10 cellular contexts compared by ENCODE assay signal in the genomic region with DNA sequence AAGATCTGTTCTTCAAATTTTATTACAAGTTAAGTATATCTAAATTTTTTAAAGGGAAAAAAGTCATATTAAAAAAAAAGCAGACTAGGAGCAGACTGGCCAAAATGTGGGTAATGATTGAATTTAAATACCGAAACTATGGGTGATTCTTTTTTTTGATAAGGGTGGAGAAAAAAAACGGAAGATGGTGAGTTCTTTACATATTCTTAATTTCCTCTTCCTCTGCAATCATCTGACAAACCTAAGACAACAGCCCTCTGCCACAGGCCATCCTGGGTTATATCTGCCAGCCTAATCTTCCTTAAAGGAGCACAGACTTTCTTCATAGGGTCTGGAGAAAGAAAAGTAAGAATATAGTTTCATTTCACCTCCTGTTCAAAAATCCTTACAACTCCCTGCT.
A peak's percentile ranks its signal among the peaks of the same experiment; 100 is the strongest.
DNase-seq lines count a peak whose midpoint lies in the region; ATAC-seq and TF ChIP-seq lines count a peak whose summit lies in the region.
"Had no signal": no experiment of that assay in that cellular context is flagged by ENCODE, and none has a peak within 500 bp of the region (broad histone marks: within the 10 kb centered on the region; RNA-seq: fewer than 3 reads in every experiment).

No MANE protein-coding gene starts in this region.

- no peak overlapping the region for H3K4me3 ChIP-seq in osteoblast (ENCODE audit: insufficient read depth, low read length)

- no peak for ATAC-seq in central memory CD8-positive, alpha-beta T cell (replicated peaks; ENCODE audit: extremely low read depth, poor library complexity, severe bottlenecking)
- ATAC-seq in GM18867 (IDR thresholded peaks at IDR 0.05; ENCODE audit: unreplicated experiment) (no peak), HG02571 (IDR thresholded peaks at IDR 0.05; ENCODE audit: unreplicated experiment) (no peak)

- H2AFZ ChIP-seq in osteoblast (ENCODE audit: low read length), result no peak overlapping the region

- no peak overlapping the region; the same call in 1 of the 2 replicates for H3K4me3 Mint-ChIP-seq in HFFc6
- no peak overlapping the region for H3K4me3 Mint-ChIP-seq in central memory CD8-positive, alpha-beta T cell

- H3K36me3 Mint-ChIP-seq in HFFc6 (ENCODE audit: low read depth), result no peaks in the 10 kb centered on the region
- peaks cover 2% of the 10 kb centered on the region for H3K36me3 Mint-ChIP-seq in central memory CD8-positive, alpha-beta T cell (ENCODE audit: insufficient read depth)

- H3K27me3 Mint-ChIP-seq in HFFc6 (ENCODE audit: insufficient read depth), result no peaks in the 10 kb centered on the region
- H3K27me3 Mint-ChIP-seq in central memory CD8-positive, alpha-beta T cell, result no peaks in the 10 kb centered on the region

- peak overlapping the region; percentile 2 for H3K4me2 ChIP-seq in osteoblast (ENCODE audit: insufficient read depth, low read length)

- H3K9me3 ChIP-seq in osteoblast (ENCODE audit: low read depth, low read length), result no peaks in the 10 kb centered on the region

- H3K79me2 ChIP-seq in osteoblast (ENCODE audit: insufficient read depth, low read length), result peaks cover 66% of the 10 kb centered on the region

- peak overlapping the region; percentile 15; the same call in 1 of the 2 replicates for H3K27ac Mint-ChIP-seq in HFFc6
- H3K27ac Mint-ChIP-seq in central memory CD8-positive, alpha-beta T cell (ENCODE audit: low read depth), result peak overlapping the region; percentile 18

- peaks cover 8% of the 10 kb centered on the region for H4K20me1 ChIP-seq in osteoblast (ENCODE audit: insufficient read depth, low read length)

- TF ChIP-seq CTCF in HFFc6 (IDR thresholded peaks at IDR 0.05) (no peak), osteoblast (IDR thresholded peaks at IDR 0.05; ENCODE audit: extremely low read depth, low read depth, low read length) (no peak)

- peak overlapping the region; percentile 2 for H3K27ac ChIP-seq in osteoblast (ENCODE audit: low read depth, low read length)

- peaks cover 47% of the 10 kb centered on the region for H3K4me1 Mint-ChIP-seq in HFFc6 (ENCODE audit: low read depth)
- H3K4me1 Mint-ChIP-seq in central memory CD8-positive, alpha-beta T cell, result peaks cover 67% of the 10 kb centered on the region

- DNase-seq in AML-193 (lab: John Stamatoyannopoulos, UW) (peak; percentile 17 to 50), HFFc6 (no peak), osteoblast (ENCODE audit: insufficient read length, low spot score, missing footprints) (no peak), anterior cingulate cortex (lab: John Stamatoyannopoulos, UW) (no peak), cortex of kidney (lab: John Stamatoyannopoulos, UW) (no peak)
- no peak for DNase-seq in central memory CD8-positive, alpha-beta T cell (ENCODE audit: low spot score in 2 of 2)
- DNase-seq: activated naive CD4-positive, alpha-beta T cell; NCI-H187 treated with DMSO at 0.1 percent for 48 hours had no signal

- no peaks in the 10 kb centered on the region for H3K27me3 ChIP-seq in osteoblast (ENCODE audit: insufficient read depth, low read length)

- peaks cover 38% of the 10 kb centered on the region for H3K4me1 ChIP-seq in osteoblast (ENCODE audit: insufficient read depth, low read length)

- no peaks in the 10 kb centered on the region for H3K9me3 Mint-ChIP-seq in HFFc6
- no peaks in the 10 kb centered on the region for H3K9me3 Mint-ChIP-seq in central memory CD8-positive, alpha-beta T cell

- no peaks in the 10 kb centered on the region for H3K36me3 ChIP-seq in osteoblast (ENCODE audit: insufficient read depth, low read length)

Comparison
In these comparisons a context has a peak if more than half of its experiments do, and no peak if none do; other contexts are left out.
1. DNase-seq: peak in AML-193 (2 of 2); none in HFFc6 (single experiment), central memory CD8-positive, alpha-beta T cell (0 of 2), osteoblast (single experiment), anterior cingulate cortex (0 of 58) and cortex of kidney (single experiment).